ENCODE assay signal across 2 cellular contexts in the genomic region with DNA sequence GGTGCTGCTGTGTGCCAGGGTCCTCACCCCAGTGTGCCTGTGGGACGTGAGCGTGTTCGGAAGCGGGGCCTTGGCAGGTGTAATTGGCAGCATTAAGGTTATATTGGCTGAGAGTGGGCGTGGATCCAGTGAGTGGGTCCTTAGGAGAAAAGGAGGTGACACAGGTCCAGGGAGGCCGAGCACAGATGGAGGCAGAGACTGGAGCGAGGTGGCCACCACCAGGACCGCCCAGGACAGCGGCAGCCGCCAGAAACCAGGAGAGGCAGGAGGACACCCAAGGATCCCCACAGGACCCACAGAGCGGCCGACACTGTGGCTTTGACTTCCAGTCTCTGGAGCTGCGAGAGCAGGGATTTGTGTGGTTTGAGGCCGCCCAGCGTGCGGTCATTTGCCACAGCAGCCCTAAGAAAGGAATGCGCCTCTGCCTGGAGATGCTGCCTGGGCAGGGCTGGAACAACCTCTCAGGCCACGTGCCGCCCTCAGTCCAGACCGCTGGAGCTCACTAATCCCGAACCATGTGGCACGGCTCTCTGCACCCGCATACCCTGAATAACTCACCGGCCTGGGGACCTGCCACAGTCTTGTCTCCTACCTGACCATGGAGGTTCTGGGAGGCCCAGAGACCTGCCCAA.
A peak's percentile ranks its signal among the peaks of the same experiment; 100 is the strongest.
TF ChIP-seq lines count a peak whose summit lies in the region.

No MANE protein-coding gene starts in this region.

TF ChIP-seq in GM23338, 12 proteins besides CTCF, POLR2A, EP300 and RAD21:
- TF ChIP-seq, protein P1, sequence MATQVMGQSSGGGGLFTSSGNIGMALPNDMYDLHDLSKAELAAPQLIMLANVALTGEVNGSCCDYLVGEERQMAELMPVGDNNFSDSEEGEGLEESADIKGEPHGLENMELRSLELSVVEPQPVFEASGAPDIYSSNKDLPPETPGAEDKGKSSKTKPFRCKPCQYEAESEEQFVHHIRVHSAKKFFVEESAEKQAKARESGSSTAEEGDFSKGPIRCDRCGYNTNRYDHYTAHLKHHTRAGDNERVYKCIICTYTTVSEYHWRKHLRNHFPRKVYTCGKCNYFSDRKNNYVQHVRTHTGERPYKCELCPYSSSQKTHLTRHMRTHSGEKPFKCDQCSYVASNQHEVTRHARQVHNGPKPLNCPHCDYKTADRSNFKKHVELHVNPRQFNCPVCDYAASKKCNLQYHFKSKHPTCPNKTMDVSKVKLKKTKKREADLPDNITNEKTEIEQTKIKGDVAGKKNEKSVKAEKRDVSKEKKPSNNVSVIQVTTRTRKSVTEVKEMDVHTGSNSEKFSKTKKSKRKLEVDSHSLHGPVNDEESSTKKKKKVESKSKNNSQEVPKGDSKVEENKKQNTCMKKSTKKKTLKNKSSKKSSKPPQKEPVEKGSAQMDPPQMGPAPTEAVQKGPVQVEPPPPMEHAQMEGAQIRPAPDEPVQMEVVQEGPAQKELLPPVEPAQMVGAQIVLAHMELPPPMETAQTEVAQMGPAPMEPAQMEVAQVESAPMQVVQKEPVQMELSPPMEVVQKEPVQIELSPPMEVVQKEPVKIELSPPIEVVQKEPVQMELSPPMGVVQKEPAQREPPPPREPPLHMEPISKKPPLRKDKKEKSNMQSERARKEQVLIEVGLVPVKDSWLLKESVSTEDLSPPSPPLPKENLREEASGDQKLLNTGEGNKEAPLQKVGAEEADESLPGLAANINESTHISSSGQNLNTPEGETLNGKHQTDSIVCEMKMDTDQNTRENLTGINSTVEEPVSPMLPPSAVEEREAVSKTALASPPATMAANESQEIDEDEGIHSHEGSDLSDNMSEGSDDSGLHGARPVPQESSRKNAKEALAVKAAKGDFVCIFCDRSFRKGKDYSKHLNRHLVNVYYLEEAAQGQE (IDR thresholded peaks at IDR 0.05; ENCODE audit: unreplicated experiment), result no peak
- TF ChIP-seq ZNF114 (CRISPR knock-in tag; IDR thresholded peaks at IDR 0.05), result no peak
- no peak for TF ChIP-seq ZNF331 (CRISPR knock-in tag; IDR thresholded peaks at IDR 0.05; ENCODE audit: low read depth)

TF ChIP-seq in K562, 482 proteins besides CTCF, POLR2A, EP300 and RAD21:
- TF ChIP-seq, protein P2, sequence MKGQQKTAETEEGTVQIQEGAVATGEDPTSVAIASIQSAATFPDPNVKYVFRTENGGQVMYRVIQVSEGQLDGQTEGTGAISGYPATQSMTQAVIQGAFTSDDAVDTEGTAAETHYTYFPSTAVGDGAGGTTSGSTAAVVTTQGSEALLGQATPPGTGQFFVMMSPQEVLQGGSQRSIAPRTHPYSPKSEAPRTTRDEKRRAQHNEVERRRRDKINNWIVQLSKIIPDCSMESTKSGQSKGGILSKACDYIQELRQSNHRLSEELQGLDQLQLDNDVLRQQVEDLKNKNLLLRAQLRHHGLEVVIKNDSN (CRISPR knock-in tag; IDR thresholded peaks at IDR 0.05), result peak; percentile 42; the same call in 1 of the 2 replicates
- TF ChIP-seq, protein P3, sequence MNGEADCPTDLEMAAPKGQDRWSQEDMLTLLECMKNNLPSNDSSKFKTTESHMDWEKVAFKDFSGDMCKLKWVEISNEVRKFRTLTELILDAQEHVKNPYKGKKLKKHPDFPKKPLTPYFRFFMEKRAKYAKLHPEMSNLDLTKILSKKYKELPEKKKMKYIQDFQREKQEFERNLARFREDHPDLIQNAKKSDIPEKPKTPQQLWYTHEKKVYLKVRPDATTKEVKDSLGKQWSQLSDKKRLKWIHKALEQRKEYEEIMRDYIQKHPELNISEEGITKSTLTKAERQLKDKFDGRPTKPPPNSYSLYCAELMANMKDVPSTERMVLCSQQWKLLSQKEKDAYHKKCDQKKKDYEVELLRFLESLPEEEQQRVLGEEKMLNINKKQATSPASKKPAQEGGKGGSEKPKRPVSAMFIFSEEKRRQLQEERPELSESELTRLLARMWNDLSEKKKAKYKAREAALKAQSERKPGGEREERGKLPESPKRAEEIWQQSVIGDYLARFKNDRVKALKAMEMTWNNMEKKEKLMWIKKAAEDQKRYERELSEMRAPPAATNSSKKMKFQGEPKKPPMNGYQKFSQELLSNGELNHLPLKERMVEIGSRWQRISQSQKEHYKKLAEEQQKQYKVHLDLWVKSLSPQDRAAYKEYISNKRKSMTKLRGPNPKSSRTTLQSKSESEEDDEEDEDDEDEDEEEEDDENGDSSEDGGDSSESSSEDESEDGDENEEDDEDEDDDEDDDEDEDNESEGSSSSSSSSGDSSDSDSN (IDR thresholded peaks at IDR 0.05; ENCODE audit: borderline replicate concordance in 1 of 2, low read depth in 2 of 2, low read length in 2 of 2), result 0 out of 4 replicates have a peak, but pooled peaks of 1 of the 2 experiments have one; percentile 24
- TF ChIP-seq NR2C1 (IDR thresholded peaks at IDR 0.05) (no peak), NR2C1 (tag; IDR thresholded peaks at IDR 0.05) (no peak), GTF2A2 (tag; IDR thresholded peaks at IDR 0.05) (no peak)
